Comparison of ENCODE assay signal across 22 cellular contexts in genomic region chr6:113423956-113424355, GRCh38.
"Had no signal": no experiment of that assay in that cellular context is flagged by ENCODE, and none has a peak within 500 bp of the region (broad histone marks: within the 10 kb centered on the region; RNA-seq: fewer than 3 reads in every experiment).

No MANE protein-coding gene starts in this region.

- H3K36me3 ChIP-seq: SJSA1 had no signal

- H3K4me1 ChIP-seq: SJSA1 had no signal

- ATAC-seq: HepG2 had no signal

- H3K27ac ChIP-seq: SJSA1, SK-N-MC had no signal

- H3K27me3 ChIP-seq: SJSA1 had no signal

- H3K4me3 ChIP-seq: SJSA1, SK-N-MC had no signal

- DNase-seq: IMR-90, Karpas-422, KG1, MM.1S, NCI-H1092 treated with DMSO at 0.1 percent for 48 hours, NCI-H1436, NCI-H187, NCI-H2029, NCI-H2081 treated with DMSO at 0.1 percent for 48 hours, NCI-H2171, NCI-H226, NCI-H446, NCI-H510A, NCI-H524 treated with DMSO at 0.1 percent for 48 hours, NCI-H69, NCI-H774, Right ventricle myocardium superior, RPMI8226, SIG-M5 had no signal
